8 cellular contexts compared by ENCODE assay signal in the genomic region with DNA sequence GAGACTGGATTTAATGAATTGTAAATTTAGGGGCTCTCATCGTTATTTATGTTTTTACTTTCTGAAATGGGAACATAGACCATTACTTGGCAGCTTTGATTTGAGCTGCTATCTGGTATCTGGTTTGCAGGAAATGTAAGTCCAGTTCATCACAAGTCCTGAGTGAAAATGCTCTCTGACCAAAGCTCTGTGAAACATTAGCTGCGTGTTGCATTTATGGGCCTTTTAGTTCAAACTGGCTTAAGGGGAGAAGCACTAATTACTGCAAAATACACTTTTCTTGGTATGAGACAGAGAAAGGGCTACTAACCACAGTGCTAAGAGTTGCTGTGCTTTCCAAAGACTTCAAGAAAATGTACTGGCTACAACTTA. TPM values are rescaled to one million over a fixed set of nuclear protein-coding genes. Genes with fewer than 3 reads are reported as not detected.
DNase-seq lines count a peak whose midpoint lies in the region; ATAC-seq and TF ChIP-seq lines count a peak whose summit lies in the region.

No MANE protein-coding gene starts in this region.

- H3K4me1 Mint-ChIP-seq in Caco-2 (ENCODE audit: low read depth, unreplicated experiment) = no peaks in the 10 kb centered on the region

- peaks cover 5% of the 10 kb centered on the region for H3K27me3 Mint-ChIP-seq in Caco-2 (ENCODE audit: insufficient read depth, unreplicated experiment)

- H3K4me3 Mint-ChIP-seq in Caco-2 (ENCODE audit: unreplicated experiment) = peak overlapping the region; percentile 78

- H3K9me3 ChIP-seq in Caco-2 (no peaks in the 10 kb centered on the region), hepatocyte (ENCODE audit: low read depth) (no peaks in the 10 kb centered on the region), prostate gland (no peaks in the 10 kb centered on the region)

- CTCF ChIA-PET in Caco-2 (lab: Charles Lee) = interaction anchor here (0.5 to 1.7 kb wide), 3 partner anchors 9 to 558 kb away, joined by 3 to 6 read pairs (median 5); no protein-coding TSS in a partner anchor

- H3K9me3 Mint-ChIP-seq in Caco-2 (ENCODE audit: unreplicated experiment) = no peaks in the 10 kb centered on the region

- peak overlapping the region; percentile 25 for H3K27ac ChIP-seq in hepatocyte
- H3K27ac ChIP-seq in prostate gland = peak overlapping the region; percentile 24 to 26

- ATAC-seq in GM19463 (IDR thresholded peaks at IDR 0.05; ENCODE audit: unreplicated experiment) (no peak), HG02840 (IDR thresholded peaks at IDR 0.05; ENCODE audit: low FRiP score, unreplicated experiment) (no peak)

- H3K27me3 ChIP-seq in Caco-2 (replicated peaks; ENCODE audit: control insufficient read depth, insufficient read depth, low read length) (no peaks in the 10 kb centered on the region; the same call in 1 of the 2 replicates), hepatocyte (no peaks in the 10 kb centered on the region), prostate gland (replicated peaks; ENCODE audit: insufficient read depth) (no peaks in the 10 kb centered on the region)

- no TSS peak for BruUV-seq in Caco-2 (replicated peaks; lab: Mats Ljungman, UMichigan)

- H3K36me3 ChIP-seq in Caco-2 (ENCODE audit: control insufficient read depth, insufficient read depth, low read length) (no peaks in the 10 kb centered on the region), hepatocyte (replicated peaks; ENCODE audit: insufficient read depth, low read depth) (no peaks in the 10 kb centered on the region), prostate gland (no peaks in the 10 kb centered on the region)

- no peaks in the 10 kb centered on the region for H4K20me1 ChIP-seq in hepatocyte (ENCODE audit: insufficient read depth, poor library complexity, severe bottlenecking)

- H3K36me3 Mint-ChIP-seq in Caco-2 (ENCODE audit: insufficient read depth, unreplicated experiment) = no peaks in the 10 kb centered on the region

- H3K4me2 ChIP-seq in hepatocyte = peak overlapping the region; percentile 84

- POLR2A ChIA-PET in Caco-2 (lab: Charles Lee) = interaction anchor here (0.6 to 1.0 kb wide), 5 partner anchors 9 to 691 kb away, joined by 3 to 5 read pairs (median 4); no protein-coding TSS in a partner anchor

- H3K4me3 ChIP-seq in Caco-2 (ENCODE audit: low read depth, low read length) = peak overlapping the region; percentile 32
- H3K4me3 ChIP-seq in WI38 (ENCODE audit: low read depth, low read length) = peak overlapping the region; percentile 58
- H3K4me3 ChIP-seq in hepatocyte = peak overlapping the region; percentile 48
- H3K4me3 ChIP-seq in prostate gland = peak overlapping the region; percentile 30 to 36

- H3K9me2 ChIP-seq in hepatocyte (replicated peaks; ENCODE audit: insufficient read depth) = no peaks in the 10 kb centered on the region

- peak overlapping the region; percentile 29 for H3K27ac Mint-ChIP-seq in Caco-2 (ENCODE audit: unreplicated experiment)

- peak overlapping the region; percentile 81 for H2AFZ ChIP-seq in hepatocyte

- H3K4me1 ChIP-seq in Caco-2 (0 out of 2 replicates have a peak, but pooled peaks cover 4% of the 10 kb centered on the region), hepatocyte (ENCODE audit: insufficient read depth) (peaks cover 8% of the 10 kb centered on the region), prostate gland (replicated peaks) (no peaks in the 10 kb centered on the region)

- no peak for DNase-seq in Caco-2
- no peak for DNase-seq in hepatocyte (ENCODE audit: low spot score)
- DNase-seq in prostate gland (ENCODE audit: low spot score) = no peak
- DNase-seq in activated CD4-positive, alpha-beta T cell treated with anti-CD3 and anti-CD28 coated beads, Interleukin-2, amount 50 U/mL, for 1 hour = no peak
- no peak for DNase-seq in NCI-H1092 (lab: John Stamatoyannopoulos, UW)

- intact Hi-C loops in Caco-2 (cut with micrococcal nuclease; ENCODE audit: unreplicated experiment) = no loop called here
- intact Hi-C loops in prostate gland (cut with DNase I) = no loop called here

- no peak for TF ChIP-seq POLR2A in prostate gland (IDR thresholded peaks at IDR 0.05)

- WGBS in hepatocyte (ENCODE audit: low lambda C conversion rate, missing lambda C conversion rate) = 3% methylated on average over 2 of the region's 2 CpGs
- 5% methylated on average over 2 of the region's 2 CpGs for WGBS in prostate gland

- no peak for TF ChIP-seq CTCF in Caco-2 (IDR thresholded peaks at IDR 0.05; ENCODE audit: insufficient read depth in 1 of 2, low read depth in 1 of 2, low read length in 1 of 2, severe bottlenecking in 1 of 2, unreplicated experiment in 1 of 2)
- no peak for TF ChIP-seq CTCF in WI38 (IDR thresholded peaks at IDR 0.05; ENCODE audit: low read depth, low read length)
- TF ChIP-seq CTCF in hepatocyte (IDR thresholded peaks at IDR 0.05; ENCODE audit: poor library complexity) = no peak
- TF ChIP-seq CTCF in prostate gland (IDR thresholded peaks at IDR 0.05) = no peak

- H3K79me2 ChIP-seq in hepatocyte = no peaks in the 10 kb centered on the region

RNA-seq across cellular contexts. Expression of a gene that starts 0.5 kb away (rescaled TPM):
- total RNA-seq in Caco-2 (2022) (7.3 and 12.3 TPM in 2 replicates), hepatocyte (20.5 and 33.6 TPM in 2 replicates), prostate gland (10 to 100 TPM; 13.5 to 38.1 TPM)
- polyA plus RNA-seq in hepatocyte = 4.5 and 6.8 TPM in 2 replicates

RNA-seq across cellular contexts. Expression of a gene that starts 42.3 kb away (rescaled TPM):
- total RNA-seq in Caco-2 (2022) = not detected in 2 replicates
- total RNA-seq in hepatocyte = 1.4 and 10.5 TPM in 2 replicates
- polyA plus RNA-seq in hepatocyte = 1.1 and 1.4 TPM in 2 replicates
- total RNA-seq in prostate gland = 1 to 10 TPM; 4.6 to 6.0 TPM
